In genomic region chr7:17297243-17297642, GRCh38 we compare ENCODE assay signal across 10 cellular contexts. TPM values are rescaled to one million over a fixed set of nuclear protein-coding genes. Genes with fewer than 3 reads are reported as not detected.
DNase-seq lines count a peak whose midpoint lies in the region; ATAC-seq and TF ChIP-seq lines count a peak whose summit lies in the region.
"Had no signal": no experiment of that assay in that cellular context is flagged by ENCODE, and none has a peak within 500 bp of the region (broad histone marks: within the 10 kb centered on the region; RNA-seq: fewer than 3 reads in every experiment).

No MANE protein-coding gene starts in this region.

- peaks cover 12% of the 10 kb centered on the region for H3K9me3 Mint-ChIP-seq in natural killer cell treated with Interleukin-12 subunit alpha and Interleukin-12 subunit beta and Interleukin-15 and Interleukin-18, amount 100 ng/mL, for 72 hours

- peaks cover 0 to 15% (median 6%) of the 10 kb centered on the region in 11 experiments; a peak in 12 of 22 replicates for H3K9me3 ChIP-seq in BLaER1 treated with 17β-estradiol and CSF1 and Interleukin-3, amounts not matched to agents 10 nM and 100 nM (replicated peaks in 1 of 11)
- no peaks in the 10 kb centered on the region for H3K9me3 ChIP-seq in breast epithelium
- H3K9me3 ChIP-seq: ovary had no signal

- peaks cover 0 to 5% (median 0%) of the 10 kb centered on the region in 11 experiments; a peak in 1 of 22 replicates for H4K20me1 ChIP-seq in BLaER1 treated with 17β-estradiol and CSF1 and Interleukin-3, amounts not matched to agents 10 nM and 100 nM
- no peaks in the 10 kb centered on the region for H4K20me1 ChIP-seq in KMS-11 (ENCODE audit: insufficient read depth)

- H3K4me3 Mint-ChIP-seq in natural killer cell treated with Interleukin-12 subunit alpha and Interleukin-12 subunit beta and Interleukin-15 and Interleukin-18, amount 100 ng/mL, for 72 hours: peak overlapping the region; percentile 83

- H2AFZ ChIP-seq in KMS-11 (ENCODE audit: low read depth): peak overlapping the region; percentile 98; the same call in 1 of the 2 replicates

- no peak for TF ChIP-seq POLR2A in breast epithelium (IDR thresholded peaks at IDR 0.05)

- peaks cover 17% of the 10 kb centered on the region for H3K36me3 Mint-ChIP-seq in natural killer cell treated with Interleukin-12 subunit alpha and Interleukin-12 subunit beta and Interleukin-15 and Interleukin-18, amount 100 ng/mL, for 72 hours

- intact Hi-C loops in breast epithelium (cut with DNase I; ENCODE audit: low total_unique reads): loop anchor here (10.0 kb wide), 1 partner anchor 312 kb away; no protein-coding TSS in a partner anchor

- peaks cover 32% of the 10 kb centered on the region for H3K79me2 ChIP-seq in KMS-11 (ENCODE audit: insufficient read depth, low read depth)

- H3K27ac ChIP-seq in BLaER1 treated with 17β-estradiol and CSF1 and Interleukin-3, amounts not matched to agents 10 nM and 100 nM: no peak overlapping the region
- H3K27ac ChIP-seq in KMS-11: no peak overlapping the region
- H3K27ac ChIP-seq in breast epithelium: peak overlapping the region; percentile 95 to 98

- no peak overlapping the region for H3K9ac ChIP-seq in BLaER1 treated with 17β-estradiol and CSF1 and Interleukin-3, amounts not matched to agents 10 nM and 100 nM
- no peak overlapping the region for H3K9ac ChIP-seq in KMS-11

- H3K36me3 ChIP-seq in BLaER1 treated with 17β-estradiol and CSF1 and Interleukin-3, amounts not matched to agents 10 nM and 100 nM: no peaks in the 10 kb centered on the region
- H3K36me3 ChIP-seq in KMS-11 (ENCODE audit: insufficient read depth) (no peaks in the 10 kb centered on the region), breast epithelium (peaks cover 3% of the 10 kb centered on the region)
- H3K36me3 ChIP-seq: ovary had no signal

- peak overlapping the region; percentile 7 to 73 (median 35); a peak in 16 of 22 replicates for H3K4me2 ChIP-seq in BLaER1 treated with 17β-estradiol and CSF1 and Interleukin-3, amounts not matched to agents 10 nM and 100 nM
- peak overlapping the region; percentile 91; the same call in 1 of the 2 replicates for H3K4me2 ChIP-seq in KMS-11

- no peak for TF ChIP-seq CTCF in KMS-11 (conservative IDR thresholded peaks at IDR 0.05; ENCODE audit: low read depth, low read length)
- no peak for TF ChIP-seq CTCF in breast epithelium (IDR thresholded peaks at IDR 0.05)

- peaks cover 9 to 28% (median 18%) of the 10 kb centered on the region in 10 experiments for H3K4me1 ChIP-seq in BLaER1 treated with 17β-estradiol and CSF1 and Interleukin-3, amounts not matched to agents 10 nM and 100 nM
- peaks cover 25% of the 10 kb centered on the region for H3K4me1 ChIP-seq in KMS-11 (ENCODE audit: low read depth, poor library complexity, severe bottlenecking)
- H3K4me1 ChIP-seq in breast epithelium: no peaks in the 10 kb centered on the region

- H3K27ac Mint-ChIP-seq in natural killer cell treated with Interleukin-12 subunit alpha and Interleukin-12 subunit beta and Interleukin-15 and Interleukin-18, amount 100 ng/mL, for 72 hours: peak overlapping the region; percentile 64 to 86

- DNase-seq in breast epithelium (ENCODE audit: low spot score in 2 of 2): no peak
- DNase-seq in natural killer cell treated with Interleukin-12 subunit alpha and Interleukin-12 subunit beta and Interleukin-15 and Interleukin-18, amount 100 ng/mL, for 72 hours (ENCODE audit: low spot score): no peak
- DNase-seq in NCI-H774 (lab: John Stamatoyannopoulos, UW): no peak
- DNase-seq: NCI-H748 treated with DMSO at 0.1 percent for 48 hours, ovary had no signal

- peaks cover 37 to 54% (median 46%) of the 10 kb centered on the region in 11 experiments for H3K27me3 ChIP-seq in BLaER1 treated with 17β-estradiol and CSF1 and Interleukin-3, amounts not matched to agents 10 nM and 100 nM
- H3K27me3 ChIP-seq in KMS-11 (ENCODE audit: insufficient read depth, low read depth) (no peaks in the 10 kb centered on the region), breast epithelium (no peaks in the 10 kb centered on the region)
- H3K27me3 ChIP-seq: ovary had no signal

- peaks cover 23 to 25% of the 10 kb centered on the region in 2 donors for H3K4me1 Mint-ChIP-seq in natural killer cell treated with Interleukin-12 subunit alpha and Interleukin-12 subunit beta and Interleukin-15 and Interleukin-18, amount 100 ng/mL, for 72 hours (ENCODE audit: low read depth in 2 of 2)

- no peak for ATAC-seq in natural killer cell treated with Interleukin-12 subunit alpha and Interleukin-12 subunit beta and Interleukin-15 and Interleukin-18, amount 100 ng/mL, for 72 hours
- ATAC-seq in GM18907 (IDR thresholded peaks at IDR 0.05; ENCODE audit: unreplicated experiment): no peak
- ATAC-seq in HG03280 (IDR thresholded peaks at IDR 0.05; ENCODE audit: unreplicated experiment): no peak
- no peak for ATAC-seq in GM19328 (IDR thresholded peaks at IDR 0.05; ENCODE audit: unreplicated experiment)

- 0 out of 20 replicates have a peak overlapping the region, but pooled peaks of 1 of the 10 experiments have one; percentile 6 for H3K4me3 ChIP-seq in BLaER1 treated with 17β-estradiol and CSF1 and Interleukin-3, amounts not matched to agents 10 nM and 100 nM
- no peak overlapping the region for H3K4me3 ChIP-seq in KMS-11 (IDR thresholded peaks at IDR 0.05; ENCODE audit: insufficient read depth, low read depth, low read length)
- peak overlapping the region in 2 of 3 donors; percentile 91 to 93 for H3K4me3 ChIP-seq in breast epithelium
- H3K4me3 ChIP-seq: ovary had no signal

- H3K27me3 Mint-ChIP-seq in natural killer cell treated with Interleukin-12 subunit alpha and Interleukin-12 subunit beta and Interleukin-15 and Interleukin-18, amount 100 ng/mL, for 72 hours: no peaks in the 10 kb centered on the region

RNA-seq across cellular contexts. Expression of gene AHR, which starts 1.2 kb away (rescaled TPM):
- total RNA-seq in breast epithelium: 100 to 1,000 TPM; 103 to 349 (median 146) TPM
- total RNA-seq in natural killer cell treated with Interleukin-12 subunit alpha and Interleukin-12 subunit beta and Interleukin-15 and Interleukin-18, amount 100 ng/mL, for 72 hours: 10 to 100 TPM; 36.5 to 40.8 TPM

Comparison
In these comparisons a context has a peak if more than half of its experiments do, and no peak if none do; other contexts are left out.
1. H3K27ac ChIP-seq: peak in breast epithelium (2 of 2); none in BLaER1 treated with 17β-estradiol and CSF1 and Interleukin-3, amounts not matched to agents 10 nM and 100 nM (0 of 11) and KMS-11 (single experiment).